Comparison of ENCODE assay signal across 10 cellular contexts in the genomic region with DNA sequence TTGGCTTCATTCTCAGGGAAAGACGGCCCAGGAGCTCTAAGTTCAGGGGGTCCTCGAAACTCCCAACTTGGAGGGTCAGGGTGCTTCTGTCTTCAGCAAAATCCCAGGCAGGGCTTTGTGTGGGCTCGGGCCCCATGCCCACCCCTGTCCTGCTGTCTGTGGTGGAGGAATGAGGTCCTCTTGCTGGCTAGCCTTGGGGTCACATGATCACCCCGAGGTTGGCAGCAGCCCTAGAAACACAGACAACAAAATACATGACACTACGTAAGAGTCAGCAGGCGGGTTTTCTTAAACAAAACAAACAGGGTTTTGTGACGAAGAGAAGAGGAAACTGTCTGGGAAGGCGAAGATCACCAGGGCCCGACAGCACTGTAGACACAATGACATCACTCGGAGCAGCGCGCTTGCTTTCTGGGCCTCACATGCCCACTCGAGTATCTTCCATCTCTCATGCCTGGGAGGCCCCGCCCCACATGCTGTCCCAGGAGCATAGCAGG.
DNase-seq lines count a peak whose midpoint lies in the region; ATAC-seq and TF ChIP-seq lines count a peak whose summit lies in the region.
"Had no signal": no experiment of that assay in that cellular context is flagged by ENCODE, and none has a peak within 500 bp of the region (broad histone marks: within the 10 kb centered on the region; RNA-seq: fewer than 3 reads in every experiment).

No MANE protein-coding gene starts in this region.

- peaks cover 5% of the 10 kb centered on the region; the same call in 1 of the 2 replicates for H3K36me3 Mint-ChIP-seq in HFFc6 (ENCODE audit: low read depth)

- H3K9me3 Mint-ChIP-seq in HFFc6: no peaks in the 10 kb centered on the region; the same call in 1 of the 2 replicates

- peaks cover 10% of the 10 kb centered on the region for H3K27me3 Mint-ChIP-seq in HFFc6 (ENCODE audit: insufficient read depth)

- peak overlapping the region; percentile 58 for H3K9ac ChIP-seq in skeletal muscle satellite cell (ENCODE audit: low read depth, low read length)

- TF ChIP-seq CTCF in HFFc6 (IDR thresholded peaks at IDR 0.05) (no peak), body of pancreas (IDR thresholded peaks at IDR 0.05) (no peak)

- peak overlapping the region; percentile 100 for H3K27ac Mint-ChIP-seq in HFFc6
- H3K27ac Mint-ChIP-seq: activated T-helper 1 cell treated with anti-CD3 and anti-CD28 coated beads, Interleukin-12 subunit alpha, Interleukin-12 subunit beta, Interleukin-2, Interleukin-4 antibody, amounts not matched to agents 30 ng/mL and 10 ng/mL and 1 ng/mL, durations not matched to agents 14 hours and 24 hours and 36 hours had no signal

- peak; percentile 87 for DNase-seq in HFFc6
- DNase-seq in body of pancreas: peak in 3 of 4 donors; percentile 30 to 48 (median 45)
- DNase-seq in inferior parietal cortex (ENCODE audit: extremely low spot score): peak; percentile 75
- DNase-seq in dedifferentiated amniotic fluid mesenchymal stem cell (ENCODE audit: extremely low spot score): no peak

- H3K4me1 ChIP-seq in body of pancreas: peaks cover 19% of the 10 kb centered on the region
- peaks cover 31% of the 10 kb centered on the region for H3K4me1 ChIP-seq in skeletal muscle satellite cell (ENCODE audit: control insufficient read depth, insufficient read depth, low read length)

- H3K9me3 ChIP-seq in body of pancreas: no peaks in the 10 kb centered on the region
- H3K9me3 ChIP-seq in skeletal muscle satellite cell (replicated peaks; ENCODE audit: low read length): no peaks in the 10 kb centered on the region

- H3K36me3 ChIP-seq in body of pancreas (replicated peaks in 1 of 2; ENCODE audit: insufficient read depth in 1 of 2, low read depth in 2 of 2) (no peaks in the 10 kb centered on the region), skeletal muscle satellite cell (ENCODE audit: insufficient read depth, low read length) (no peaks in the 10 kb centered on the region)

- WGBS in body of pancreas, 2 donors: 53 to 76% methylated on average over 12 to 14 of the region's 14 CpGs

- H3K4me3 ChIP-seq in body of pancreas (no peak overlapping the region), skeletal muscle satellite cell (ENCODE audit: low read length) (peak overlapping the region; percentile 35)
- H3K4me3 ChIP-seq: PC-9 had no signal

- TF ChIP-seq POLR2A in body of pancreas (IDR thresholded peaks at IDR 0.05): no peak

- H3K4me2 ChIP-seq in skeletal muscle satellite cell (ENCODE audit: low read length): peak overlapping the region; percentile 44

- peak overlapping the region; percentile 77 for H3K4me3 Mint-ChIP-seq in HFFc6
- H3K4me3 Mint-ChIP-seq: activated T-helper 1 cell treated with anti-CD3 and anti-CD28 coated beads, Interleukin-12 subunit alpha, Interleukin-12 subunit beta, Interleukin-2, Interleukin-4 antibody, amounts not matched to agents 30 ng/mL and 10 ng/mL and 1 ng/mL, durations not matched to agents 14 hours and 24 hours and 36 hours had no signal

- intact Hi-C loops in body of pancreas (cut with DNase I): no loop called here

- ATAC-seq in body of pancreas (peak; percentile 22), HG03571 (IDR thresholded peaks at IDR 0.05; ENCODE audit: unreplicated experiment) (no peak), HG02870 (IDR thresholded peaks at IDR 0.05; ENCODE audit: unreplicated experiment) (no peak), HG03520 (IDR thresholded peaks at IDR 0.05; ENCODE audit: unreplicated experiment) (no peak)

- H3K27me3 ChIP-seq in body of pancreas: no peaks in the 10 kb centered on the region
- H3K27me3 ChIP-seq in skeletal muscle satellite cell (ENCODE audit: control insufficient read depth, insufficient read depth, low read length): peaks cover 12% of the 10 kb centered on the region

- peaks cover 32% of the 10 kb centered on the region for H3K4me1 Mint-ChIP-seq in HFFc6 (ENCODE audit: low read depth)

- H3K27ac ChIP-seq in body of pancreas: peak overlapping the region in 3 of 4 donors; percentile 4 to 80 (median 34)
